In genomic region chr6:118709859-118710350, GRCh38 we compare ENCODE assay signal across 7 cellular contexts. TPM values are rescaled to one million over a fixed set of nuclear protein-coding genes. Genes with fewer than 3 reads are reported as not detected.
A peak's percentile ranks its signal among the peaks of the same experiment; 100 is the strongest.
DNase-seq lines count a peak whose midpoint lies in the region; ATAC-seq and TF ChIP-seq lines count a peak whose summit lies in the region.

No MANE protein-coding gene starts in this region.

- peaks cover 15% of the 10 kb centered on the region for H3K79me2 ChIP-seq in PC-3 (ENCODE audit: low read length)

- TF ChIP-seq CTCF in PC-3 (conservative IDR thresholded peaks at IDR 0.05; ENCODE audit: low read depth, low read length): no peak

- BruUV-seq in PC-3 (replicated peaks; lab: Mats Ljungman, UMichigan): no TSS peak

- H3K4me2 ChIP-seq in PC-3 (ENCODE audit: low read length): peak overlapping the region; percentile 91

- H3K27ac ChIP-seq in PC-3 (ENCODE audit: low read length): peak overlapping the region; percentile 99

- DNase-seq in PC-3: peak; percentile 75
- DNase-seq in activated T-helper 9 cell treated with anti-CD3 and anti-CD28 coated beads, Interleukin-2, amount 50 U/mL, for 16 hours (ENCODE audit: low read depth): peak; percentile 64
- DNase-seq in left cardiac atrium: no peak
- DNase-seq in stimulated activated CD4-positive, alpha-beta T cell treated with anti-CD3 and anti-CD28 coated beads, Interleukin-15, amount 100 ng/mL, for 1 hour (ENCODE audit: low read depth in 1 of 2, low spot score in 1 of 2): peak; percentile 38 to 42
- DNase-seq in superior temporal gyrus (ENCODE audit: extremely low spot score): no peak

- H3K4me1 ChIP-seq in PC-3 (ENCODE audit: insufficient read depth, low read length): peaks cover 49% of the 10 kb centered on the region

- ATAC-seq in GM18870 (IDR thresholded peaks at IDR 0.05; ENCODE audit: unreplicated experiment) (peak; percentile 92), HG02938 (IDR thresholded peaks at IDR 0.05; ENCODE audit: unreplicated experiment) (peak; percentile 88), PC-3 (peak; percentile 64), left cardiac atrium (peak; percentile 35 to 58)

- H3K4me3 ChIP-seq in PC-3 (ENCODE audit: low read length): peak overlapping the region; percentile 66

- peak overlapping the region; percentile 88 for H3K9ac ChIP-seq in PC-3 (ENCODE audit: low read length)

- no peaks in the 10 kb centered on the region for H3K9me2 ChIP-seq in PC-3 (replicated peaks; ENCODE audit: low read length)

- peak overlapping the region; percentile 58 for H2AFZ ChIP-seq in PC-3 (ENCODE audit: low read length)

- no peaks in the 10 kb centered on the region for H3K27me3 ChIP-seq in PC-3 (ENCODE audit: low read length)

- no peaks in the 10 kb centered on the region for H3K9me3 ChIP-seq in PC-3 (ENCODE audit: low read length)

- H3F3A ChIP-seq in PC-3 (ENCODE audit: low read length, unreplicated experiment): peaks cover 11% of the 10 kb centered on the region

- POLR2A ChIA-PET in PC-3 (lab: Charles Lee; ENCODE audit: unreplicated experiment): no interaction called here

- H3K36me3 ChIP-seq in PC-3 (ENCODE audit: low read depth, low read length): no peaks in the 10 kb centered on the region

- intact Hi-C loops in PC-3 (cut with micrococcal nuclease) (loop anchor here (1.0 to 2.0 kb wide), 4 partner anchors 35 to 145 kb away; partner anchors contain the start of gene CEP85L), left cardiac atrium (cut with DNase I) (loop anchor here in 1 of 2 donors (10.0 kb wide), 1 partner anchor 55 kb away; the partner anchor contains the start of gene CEP85L)

- no peaks in the 10 kb centered on the region for H4K20me1 ChIP-seq in PC-3 (ENCODE audit: low read length)

- CTCF ChIA-PET in PC-3 (lab: Charles Lee): interaction anchor here (0.5 to 1.2 kb wide), 4 partner anchors 57 to 129 kb away, joined by 3 to 5 read pairs (median 4); no protein-coding TSS in a partner anchor

RNA-seq across cellular contexts. Expression of gene CEP85L, which starts 58.5 kb away (rescaled TPM):
- total RNA-seq in PC-3 (2014; rRNA removed) (3.9 and 7.8 TPM in 2 replicates), left cardiac atrium (1 to 10 TPM; 8.5 TPM)

Comparison
In these comparisons a context has a peak if more than half of its experiments do, and no peak if none do; other contexts are left out.
1. DNase-seq: peak in PC-3 (single experiment), activated T-helper 9 cell treated with anti-CD3 and anti-CD28 coated beads, Interleukin-2, amount 50 U/mL, for 16 hours (single experiment) and stimulated activated CD4-positive, alpha-beta T cell treated with anti-CD3 and anti-CD28 coated beads, Interleukin-15, amount 100 ng/mL, for 1 hour (2 of 2); none in left cardiac atrium (single experiment) and superior temporal gyrus (single experiment).
2. Peak in every context shown above with its lines, with median percentiles within 50 percentile points of each other: ATAC-seq.